Comparison of ENCODE assay signal across 27 cellular contexts in the genomic region with DNA sequence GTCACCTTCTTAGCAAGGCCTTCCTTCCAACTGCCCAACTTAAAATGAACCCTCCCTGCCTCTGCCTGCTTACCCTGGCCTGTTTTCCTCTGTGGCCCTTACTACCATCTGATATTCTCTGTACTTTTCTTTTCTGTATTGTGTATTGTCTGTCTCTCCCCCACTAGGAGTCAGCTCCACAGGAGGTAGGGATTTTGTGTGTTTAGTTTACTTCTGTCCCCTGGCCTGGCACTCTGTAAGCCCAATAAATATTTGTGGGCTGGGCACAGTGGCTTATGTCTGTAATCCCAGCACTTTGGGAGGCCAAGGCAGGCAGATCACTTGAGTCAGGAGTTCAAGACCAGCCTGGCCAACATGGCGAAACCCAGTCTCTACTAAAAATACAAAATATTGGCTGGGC.
"Had no signal": no experiment of that assay in that cellular context is flagged by ENCODE, and none has a peak within 500 bp of the region (broad histone marks: within the 10 kb centered on the region; RNA-seq: fewer than 3 reads in every experiment).

No MANE protein-coding gene starts in this region.

- H3K27me3 ChIP-seq: body of pancreas, colonic mucosa had no signal

- H3K9me3 Mint-ChIP-seq: activated T-helper 17 cell treated with anti-CD3 and anti-CD28 coated beads, Interleukin-2, amount 50 U/mL, for 72 hours had no signal

- H3K36me3 Mint-ChIP-seq: activated naive CD8-positive, alpha-beta T cell had no signal

- H3K36me3 ChIP-seq: colonic mucosa, WERI-Rb-1 had no signal

- H3K4me1 Mint-ChIP-seq: activated B cell treated with CpG ODN at 0.5 μM for 24 hours; activated T-helper 17 cell treated with anti-CD3 and anti-CD28 coated beads, Interleukin-2, amount 50 U/mL, for 72 hours; T-helper 17 cell had no signal

- H3K9me3 ChIP-seq: colonic mucosa had no signal

- H3K4me3 Mint-ChIP-seq: activated B cell treated with CpG ODN at 0.5 μM for 24 hours; activated CD8-positive, alpha-beta T cell treated with anti-CD3 and anti-CD28 coated beads for 36 hours; activated naive CD8-positive, alpha-beta T cell; activated T-cell treated with anti-CD3 and anti-CD28 coated beads, Interleukin-2, amount 50 U/mL, for 4 hours; activated T-helper 17 cell treated with anti-CD3 and anti-CD28 coated beads, Interleukin-2, amount 50 U/mL, for 72 hours; T-helper 17 cell; T-helper 2 cell treated with Interferon-gamma antibody and Interleukin-4, amounts not matched to agents 5 μg/mL and 100 μg/mL, for 36 hours had no signal

- H3K27ac ChIP-seq: body of pancreas, colonic mucosa, WERI-Rb-1 had no signal

- H3K4me3 ChIP-seq: body of pancreas, colonic mucosa had no signal

- DNase-seq: activated B cell treated with CpG ODN at 0.5 μM for 24 hours; activated CD4-positive, alpha-beta T cell treated with anti-CD3 and anti-CD28 coated beads for 48 hours; activated CD4-positive, alpha-beta T cell treated with anti-CD3 and anti-CD28 coated beads, Interleukin-2, amount 50 U/mL, for 1 hour; activated CD4-positive, alpha-beta T cell treated with anti-CD3 and anti-CD28 coated beads, Interleukin-2, amount 50 U/mL, for 48 hours; activated CD8-positive, alpha-beta memory T cell treated with anti-CD3 and anti-CD28 coated beads for 24 hours; activated CD8-positive, alpha-beta T cell treated with anti-CD3 and anti-CD28 coated beads for 36 hours; activated effector memory CD4-positive, alpha-beta T cell treated with Interleukin-2 at 50 U/mL for 16 hours; activated gamma-delta T cell treated with Interleukin-2 at 50 U/mL for 16 hours; activated naive CD4-positive, alpha-beta T cell treated with anti-CD3 and anti-CD28 coated beads, Interleukin-2, amount 50 U/mL, for 16 hours; activated naive CD4-positive, alpha-beta T cell treated with Interleukin-2 at 50 U/mL for 16 hours; activated T-cell treated with anti-CD3 and anti-CD28 coated beads, Interleukin-2, amount 50 U/mL, for 4 hours; amniotic stem cell; anterior cingulate cortex; body of pancreas; caudate nucleus; colonic mucosa; effector CD8-positive, alpha-beta T cell; foreskin fibroblast; head of caudate nucleus; T-helper 17 cell; T1000; WERI-Rb-1 had no signal

- H3K27me3 Mint-ChIP-seq: activated CD8-positive, alpha-beta T cell treated with anti-CD3 and anti-CD28 coated beads for 36 hours; activated naive CD8-positive, alpha-beta T cell; activated T-helper 17 cell treated with anti-CD3 and anti-CD28 coated beads, Interleukin-2, amount 50 U/mL, for 72 hours; T-helper 17 cell had no signal

- ATAC-seq: activated CD4-positive, CD25-positive, alpha-beta regulatory T cell treated with anti-CD3 and anti-CD28 coated beads, Interleukin-2, amount 50 U/mL, for 24 hours; activated CD8-positive, alpha-beta T cell treated with anti-CD3 and anti-CD28 coated beads for 36 hours; activated T-cell treated with anti-CD3 and anti-CD28 coated beads, Interleukin-2, amount 50 U/mL, for 4 hours; activated T-helper 17 cell treated with anti-CD3 and anti-CD28 coated beads, Interleukin-2, amount 50 U/mL, for 72 hours; body of pancreas; esophagus mucosa; T-helper 17 cell had no signal

- H3K4me1 ChIP-seq: colonic mucosa had no signal

- H3K27ac Mint-ChIP-seq: activated B cell treated with CpG ODN at 0.5 μM for 24 hours; activated CD8-positive, alpha-beta T cell treated with anti-CD3 and anti-CD28 coated beads for 36 hours; activated naive CD8-positive, alpha-beta T cell; activated T-helper 17 cell treated with anti-CD3 and anti-CD28 coated beads, Interleukin-2, amount 50 U/mL, for 72 hours; T-helper 17 cell; T-helper 2 cell treated with Interferon-gamma antibody and Interleukin-4, amounts not matched to agents 5 μg/mL and 100 μg/mL, for 36 hours had no signal
